ENCODE assay signal across 2 cellular contexts in genomic region chr11:30452842-30453241, GRCh38.
TF ChIP-seq lines count a peak whose summit lies in the region.

No MANE protein-coding gene starts in this region.

TF ChIP-seq in GM23338, 12 proteins besides CTCF, POLR2A, EP300 and RAD21 (continued from another document):
- TF ChIP-seq ETS1 (IDR thresholded peaks at IDR 0.05) (no peak), NANOG (IDR thresholded peaks at IDR 0.05; ENCODE audit: borderline replicate concordance) (no peak), EZH2phosphoT487 (IDR thresholded peaks at IDR 0.05; ENCODE audit: unreplicated experiment) (no peak), STAT1 (IDR thresholded peaks at IDR 0.05; ENCODE audit: unreplicated experiment) (no peak), POLR2AphosphoS5 (IDR thresholded peaks at IDR 0.05; ENCODE audit: low read depth) (no peak), CREB1 (CRISPR knock-in tag; IDR thresholded peaks at IDR 0.05; ENCODE audit: low read depth) (no peak)

TF ChIP-seq in H1, 55 proteins besides CTCF, POLR2A, EP300 and RAD21:
- TF ChIP-seq PHF8 (conservative IDR thresholded peaks at IDR 0.05; ENCODE audit: low read depth, low read length) (no peak), CTBP2 (IDR thresholded peaks at IDR 0.05; ENCODE audit: borderline replicate concordance, insufficient read depth, insufficient read length, low read length) (no peak), TBP (IDR thresholded peaks at IDR 0.05; ENCODE audit: low read depth, low read length) (no peak), CEBPB (IDR thresholded peaks at IDR 0.05; ENCODE audit: low read depth, low read length) (no peak), CHD2 (IDR thresholded peaks at IDR 0.05; ENCODE audit: low read length) (no peak), SRF (IDR thresholded peaks at IDR 0.05; ENCODE audit: low read depth, low read length) (no peak), EZH2 (IDR thresholded peaks at IDR 0.05; ENCODE audit: low read depth, low read length, severe bottlenecking) (no peak), EGR1 (IDR thresholded peaks at IDR 0.05; ENCODE audit: borderline replicate concordance, low read depth, low read length) (no peak), E2F6 (IDR thresholded peaks at IDR 0.05) (no peak), ASH2L (IDR thresholded peaks at IDR 0.05; ENCODE audit: low read length) (no peak), FOSL1 (IDR thresholded peaks at IDR 0.05; ENCODE audit: insufficient read depth, low read depth, low read length) (no peak)
TF ChIP-seq in H1: peak in this region for 0.
